In genomic region chr1:6701437-6702153, GRCh38 we compare ENCODE assay signal across 8 cellular contexts. TPM values are rescaled to one million over a fixed set of nuclear protein-coding genes. Genes with fewer than 3 reads are reported as not detected.
DNase-seq lines count a peak whose midpoint lies in the region; ATAC-seq and TF ChIP-seq lines count a peak whose summit lies in the region.

Gene DNAJC11, minus strand, starts transcription at chr1:6701816. Its CDS starts 16 bp downstream, at chr1:6701800.

- DNase-seq in BE2C (peak; percentile 80), NCI-H510A (lab: John Stamatoyannopoulos, UW) (peak; percentile 90)
- peak; percentile 84 to 88 for DNase-seq in activated CD4-positive, alpha-beta T cell treated with anti-CD3 and anti-CD28 coated beads for 4 hours
- peak; percentile 83 to 86 for DNase-seq in stimulated activated CD4-positive, alpha-beta T cell treated with anti-CD3 and anti-CD28 coated beads, Interleukin-1b, Interleukin-23, amount 100 ng/mL, for 4 hours (ENCODE audit: low read depth in 2 of 2)

- H3K4me3 ChIP-seq in BE2C (ENCODE audit: low read depth, low read length), result peak within 1 kb of the TSS; percentile 89

- H3K4me1 ChIP-seq in BE2C, result no peaks in the 10 kb centered on the region

- peak; percentile 72 for TF ChIP-seq POLR2A in GM19099 (IDR thresholded peaks at IDR 0.05; ENCODE audit: extremely low read depth, insufficient read length, low read depth)

- H3K9me3 ChIP-seq in BE2C, result no peaks in the 10 kb centered on the region

- H3K27ac ChIP-seq in cingulate gyrus (ENCODE audit: low read depth, low read length) (peak within 1 kb of the TSS; percentile 77), layer of hippocampus (ENCODE audit: low read depth, low read length) (peak within 1 kb of the TSS; percentile 38)

- peak; percentile 39 for TF ChIP-seq CTCF in BE2C (IDR thresholded peaks at IDR 0.05; ENCODE audit: low read depth, low read length)

- no peaks in the 10 kb centered on the region; the same call in 1 of the 2 replicates for H3K36me3 ChIP-seq in BE2C

- ATAC-seq in HG03378 (IDR thresholded peaks at IDR 0.05; ENCODE audit: unreplicated experiment), result peak; percentile 76

- H3K27me3 ChIP-seq in BE2C (no peaks in the 10 kb centered on the region), layer of hippocampus (ENCODE audit: control insufficient read depth, insufficient read depth, low read length) (no peaks in the 10 kb centered on the region)

RNA-seq across cellular contexts. Expression of gene DNAJC11, which starts in this region (rescaled TPM):
- 74.8 TPM for polyA plus RNA-seq in BE2C (2012; ENCODE audit: insufficient read depth, insufficient read length, low read depth)

Comparison
In these comparisons a context has a peak if more than half of its experiments do, and no peak if none do; other contexts are left out.
1. Peak in every context shown above with its lines: DNase-seq, ATAC-seq, H3K4me3 ChIP-seq and H3K27ac ChIP-seq.